ENCODE assay signal across 20 cellular contexts in genomic region chr11:123481647-123482046, GRCh38. TPM values are rescaled to one million over a fixed set of nuclear protein-coding genes. Genes with fewer than 3 reads are reported as not detected.
DNase-seq lines count a peak whose midpoint lies in the region; ATAC-seq and TF ChIP-seq lines count a peak whose summit lies in the region.
"Had no signal": no experiment of that assay in that cellular context is flagged by ENCODE, and none has a peak within 500 bp of the region (broad histone marks: within the 10 kb centered on the region; RNA-seq: fewer than 3 reads in every experiment).

No MANE protein-coding gene starts in this region.

- H3K79me2 ChIP-seq in OCI-LY7 (ENCODE audit: insufficient read depth, low read depth, low read length): no peaks in the 10 kb centered on the region

- H3K9me3 Mint-ChIP-seq in T-helper 1 cell treated with Interleukin-12 subunit alpha and Interleukin-12 subunit beta and Interleukin-4 antibody, amounts not matched to agents 30 μg/mL and 1 μg/mL, for 36 hours: no peaks in the 10 kb centered on the region
- H3K9me3 Mint-ChIP-seq in immature natural killer cell (no peaks in the 10 kb centered on the region), CD14-positive monocyte (no peaks in the 10 kb centered on the region)

- ATAC-seq in left colon: no peak
- ATAC-seq: lower lobe of right lung, Right ventricle myocardium inferior had no signal

- H4K20me1 ChIP-seq in OCI-LY7 (ENCODE audit: insufficient read depth, low read length): no peaks in the 10 kb centered on the region

- H3K36me3 Mint-ChIP-seq in T-helper 1 cell treated with Interleukin-12 subunit alpha and Interleukin-12 subunit beta and Interleukin-4 antibody, amounts not matched to agents 30 μg/mL and 1 μg/mL, for 36 hours (ENCODE audit: low read depth): peaks cover 36% of the 10 kb centered on the region
- H3K36me3 Mint-ChIP-seq in immature natural killer cell (peaks cover 0 to 7% (median 0%) of the 10 kb centered on the region in 3 donors), CD14-positive monocyte (peaks cover 36 to 46% of the 10 kb centered on the region in 2 donors)

- CTCF ChIA-PET in OCI-LY7 (lab: Charles Lee; ENCODE audit: unreplicated experiment): no interaction called here

- H3K4me1 ChIP-seq in OCI-LY7 (ENCODE audit: insufficient read depth, low read length, poor library complexity, severe bottlenecking): peaks cover 11% of the 10 kb centered on the region
- H3K4me1 ChIP-seq: breast epithelium, colonic mucosa had no signal

- no peak overlapping the region for H3K4me3 Mint-ChIP-seq in T-helper 1 cell treated with Interleukin-12 subunit alpha and Interleukin-12 subunit beta and Interleukin-4 antibody, amounts not matched to agents 30 μg/mL and 1 μg/mL, for 36 hours
- H3K4me3 Mint-ChIP-seq in immature natural killer cell: peak overlapping the region; percentile 51 to 80 (median 70)
- H3K4me3 Mint-ChIP-seq in CD14-positive monocyte: no peak overlapping the region

- peak overlapping the region; percentile 12 for H3K27ac Mint-ChIP-seq in T-helper 1 cell treated with Interleukin-12 subunit alpha and Interleukin-12 subunit beta and Interleukin-4 antibody, amounts not matched to agents 30 μg/mL and 1 μg/mL, for 36 hours
- H3K27ac Mint-ChIP-seq in immature natural killer cell: peak overlapping the region in 4 of 6 donors; percentile 5 to 78 (median 58)
- H3K27ac Mint-ChIP-seq in CD14-positive monocyte: peak overlapping the region in 2 of 7 donors; percentile 27 to 42

- intact Hi-C loops in OCI-LY7 (cut with micrococcal nuclease; ENCODE audit: unreplicated experiment) (no loop called here), left colon (cut with DNase I, micrococcal nuclease) (loop anchor here in 1 of 2 donors (5.0 kb wide), 1 partner anchor 179 kb away; no protein-coding TSS in a partner anchor), CD14-positive monocyte (cut with micrococcal nuclease) (no loop called here)

- no peaks in the 10 kb centered on the region for H3K9me2 ChIP-seq in OCI-LY7 (ENCODE audit: insufficient read depth, low read length)

- TF ChIP-seq CTCF in GM12865 (IDR thresholded peaks at IDR 0.05; ENCODE audit: insufficient read depth, low read depth, low read length, missing control alignments): no peak
- TF ChIP-seq CTCF in OCI-LY7 (conservative IDR thresholded peaks at IDR 0.05; ENCODE audit: low read length): no peak
- no peak for TF ChIP-seq CTCF in CD14-positive monocyte (IDR thresholded peaks at IDR 0.05)

- H3K9me3 ChIP-seq in OCI-LY7 (ENCODE audit: low read length): no peaks in the 10 kb centered on the region
- H3K9me3 ChIP-seq: breast epithelium, colonic mucosa, esophagus muscularis mucosa, lower lobe of right lung had no signal

- no peaks in the 10 kb centered on the region for H3K27me3 Mint-ChIP-seq in T-helper 1 cell treated with Interleukin-12 subunit alpha and Interleukin-12 subunit beta and Interleukin-4 antibody, amounts not matched to agents 30 μg/mL and 1 μg/mL, for 36 hours (ENCODE audit: low read depth)
- H3K27me3 Mint-ChIP-seq in immature natural killer cell (ENCODE audit: low read depth in 3 of 3) (peaks cover 2 to 3% (median 2%) of the 10 kb centered on the region in 3 donors), CD14-positive monocyte (ENCODE audit: low read depth in 3 of 3) (peaks cover 0 to 3% (median 2%) of the 10 kb centered on the region in 3 donors)

- H3K4me2 ChIP-seq in OCI-LY7 (ENCODE audit: low read length): 0 out of 2 replicates have a peak overlapping the region, but pooled peaks have one; percentile 1

- H3K27ac ChIP-seq in OCI-LY7 (ENCODE audit: low read depth, low read length, poor library complexity, severe bottlenecking): no peak overlapping the region
- H3K27ac ChIP-seq: breast epithelium, C4-2B, colonic mucosa, esophagus muscularis mucosa, lower lobe of right lung had no signal

- POLR2A ChIA-PET in OCI-LY7 (lab: Charles Lee): interaction anchor here (0.7 kb wide), 1 partner anchor 252 kb away, joined by 3 read pairs; no protein-coding TSS in a partner anchor

- H3K4me1 Mint-ChIP-seq in T-helper 1 cell treated with Interleukin-12 subunit alpha and Interleukin-12 subunit beta and Interleukin-4 antibody, amounts not matched to agents 30 μg/mL and 1 μg/mL, for 36 hours (ENCODE audit: low read depth): peaks cover 46% of the 10 kb centered on the region
- H3K4me1 Mint-ChIP-seq in immature natural killer cell (peaks cover 43 to 67% of the 10 kb centered on the region in 2 donors), CD14-positive monocyte (peaks cover 69% of the 10 kb centered on the region)

- H2AFZ ChIP-seq in OCI-LY7 (ENCODE audit: low read length): no peak overlapping the region

- no peak overlapping the region for H3K4me3 ChIP-seq in GM12865 (ENCODE audit: low read depth, low read length)
- no peak overlapping the region for H3K4me3 ChIP-seq in OCI-LY7 (ENCODE audit: low read depth, low read length, poor library complexity, severe bottlenecking)
- H3K4me3 ChIP-seq: breast epithelium, colonic mucosa, esophagus muscularis mucosa, lower lobe of right lung had no signal

- BruUV-seq in OCI-LY7 (replicated peaks; lab: Mats Ljungman, UMichigan): no TSS peak

- DNase-seq in T-helper 1 cell (no peak), GM12865 (ENCODE audit: low read depth) (peak; percentile 56), OCI-LY7 (ENCODE audit: low spot score) (no peak), immature natural killer cell (peak; percentile 17 to 55 (median 35)), left colon (no peak), HUDEP-2 (lab: John Stamatoyannopoulos, UW; ENCODE audit: unreplicated experiment in 76 of 76) (no peak), CD14-positive monocyte (ENCODE audit: low spot score) (no peak)
- DNase-seq: ACHN; activated effector memory CD4-positive, alpha-beta T cell treated with anti-CD3 and anti-CD28 coated beads, Interleukin-2, amount 50 U/mL, for 16 hours; amniotic stem cell; colonic mucosa; lower lobe of right lung; NCI-H1417; NCI-H2107; NCI-H524 had no signal

- no peaks in the 10 kb centered on the region for H3K36me3 ChIP-seq in OCI-LY7 (ENCODE audit: insufficient read depth, low read length)
- H3K36me3 ChIP-seq: breast epithelium, colonic mucosa, lower lobe of right lung had no signal

RNA-seq across cellular contexts. Expression of gene GRAMD1B, which starts 51.6 kb away (rescaled TPM):
- 0.16 TPM in 1 of 2 replicates, not detected in the other for total RNA-seq in OCI-LY7 (2014; rRNA removed; shearing (Covaris generic))
- total RNA-seq in OCI-LY7 (2022) (not detected in 2 replicates), left colon (1 to 10 TPM; 3.1 to 3.5 TPM)
- polyA plus RNA-seq in immature natural killer cell (1 to 10 TPM in 2 of 3 donors, under 1 TPM in 1; 0.78 to 3.4 (median 1.5) TPM), CD14-positive monocyte (1 to 10 TPM; 3.2 to 3.3 TPM)

Comparison
In these comparisons a context has a peak if more than half of its experiments do, and no peak if none do; other contexts are left out.
1. H3K4me3 Mint-ChIP-seq: peak in immature natural killer cell (5 of 5); none in T-helper 1 cell treated with Interleukin-12 subunit alpha and Interleukin-12 subunit beta and Interleukin-4 antibody, amounts not matched to agents 30 μg/mL and 1 μg/mL, for 36 hours (single experiment) and CD14-positive monocyte (0 of 2).
2. DNase-seq: peak in GM12865 (single experiment) and immature natural killer cell (3 of 3); none in T-helper 1 cell (0 of 5), OCI-LY7 (single experiment), left colon (0 of 2), HUDEP-2 (0 of 76) and CD14-positive monocyte (single experiment).